Comparison of ENCODE assay signal across 9 cellular contexts in the genomic region with DNA sequence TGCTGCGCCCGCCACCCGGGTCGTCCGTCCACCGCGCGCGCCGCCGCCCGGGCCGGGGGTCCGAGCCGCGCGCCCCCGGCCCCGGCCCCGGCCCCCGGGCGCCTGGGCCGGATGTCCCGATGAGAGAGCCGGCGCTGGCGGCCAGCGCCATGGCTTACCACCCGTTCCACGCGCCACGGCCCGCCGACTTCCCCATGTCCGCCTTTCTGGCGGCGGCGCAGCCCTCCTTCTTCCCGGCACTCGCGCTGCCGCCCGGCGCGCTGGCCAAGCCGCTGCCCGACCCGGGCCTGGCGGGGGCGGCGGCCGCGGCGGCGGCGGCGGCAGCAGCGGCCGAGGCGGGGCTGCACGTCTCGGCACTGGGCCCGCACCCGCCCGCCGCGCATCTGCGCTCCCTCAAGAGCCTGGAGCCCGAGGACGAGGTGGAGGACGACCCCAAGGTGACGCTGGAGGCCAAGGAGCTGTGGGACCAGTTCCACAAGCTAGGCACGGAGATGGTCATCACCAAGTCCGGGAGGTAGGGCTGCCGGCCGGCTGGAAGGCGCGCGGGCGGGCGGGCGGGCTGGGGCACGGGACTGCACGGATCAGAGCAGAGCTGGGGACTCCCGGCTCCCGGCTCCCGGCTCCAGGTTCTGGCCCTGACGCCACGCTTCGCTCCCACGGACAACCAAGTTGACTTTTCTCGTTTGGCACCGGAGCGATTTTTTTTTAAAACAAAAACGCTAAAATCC. TPM values are rescaled to one million over a fixed set of nuclear protein-coding genes. Genes with fewer than 3 reads are reported as not detected.
DNase-seq lines count a peak whose midpoint lies in the region; ATAC-seq and TF ChIP-seq lines count a peak whose summit lies in the region.
"Had no signal": no experiment of that assay in that cellular context is flagged by ENCODE, and none has a peak within 500 bp of the region (broad histone marks: within the 10 kb centered on the region; RNA-seq: fewer than 3 reads in every experiment).

No MANE protein-coding gene starts in this region.

- no peak overlapping the region for H3K27ac ChIP-seq in HUES6 (ENCODE audit: low read depth, low read length)

- no peak for DNase-seq in AG10803 (ENCODE audit: low read depth)
- peak; percentile 93 to 98 for DNase-seq in T47D (ENCODE audit: low read depth in 1 of 2, low spot score in 1 of 2)
- peak; percentile 70 for DNase-seq in myocyte (ENCODE audit: low read depth)
- no peak for DNase-seq in ureter (ENCODE audit: low spot score)

- no peaks in the 10 kb centered on the region for H3K36me3 ChIP-seq in HUES6 (ENCODE audit: control insufficient read depth, insufficient read depth, low read length)

- no peak overlapping the region for H3K9ac ChIP-seq in HUES6 (ENCODE audit: low read length)

- peaks cover 99% of the 10 kb centered on the region for H3K27me3 ChIP-seq in HUES6 (ENCODE audit: control insufficient read depth, insufficient read depth, low read length)

- no peak for TF ChIP-seq CTCF in AG10803 (conservative IDR thresholded peaks at IDR 0.05; ENCODE audit: low read length)

- in situ Hi-C loops in T47D (cut with HindIII; ENCODE audit: low pct_unique_long_range_greater_than_20kb, low sequenced_read_pairs) = no loop called here

- H3K4me3 ChIP-seq in AG10803 (ENCODE audit: low read length) = peak overlapping the region; percentile 67
- peak overlapping the region; percentile 43; the same call in 1 of the 2 replicates for H3K4me3 ChIP-seq in HUES6 (ENCODE audit: low read depth, low read length)

- ATAC-seq in HG02588 (IDR thresholded peaks at IDR 0.05; ENCODE audit: unreplicated experiment) (no peak), GM21515 (IDR thresholded peaks at IDR 0.05; ENCODE audit: unreplicated experiment) (no peak), HG03095 (IDR thresholded peaks at IDR 0.05; ENCODE audit: unreplicated experiment) (no peak)
- ATAC-seq: HCT116 had no signal

- no peaks in the 10 kb centered on the region for H3K9me3 ChIP-seq in HUES6 (ENCODE audit: control insufficient read depth, insufficient read depth, low read depth, low read length)

- H3K4me1 ChIP-seq in HUES6 (ENCODE audit: control insufficient read depth, insufficient read depth, low read length) = peaks cover 38% of the 10 kb centered on the region

RNA-seq across cellular contexts. Expression of a gene that starts 0.6 kb away (rescaled TPM):
- total RNA-seq in myocyte = 6.5 and 7.7 TPM in 2 replicates
- 1.8 TPM for polyA plus RNA-seq in myocyte (2012)
- 266 TPM for total RNA-seq in ureter

RNA-seq across cellular contexts. Expression of a gene that starts 52.0 kb away (rescaled TPM):
- 0.35 and 0.78 TPM in 2 replicates for total RNA-seq in myocyte
- polyA plus RNA-seq in myocyte (2012) = 0.04 TPM
- not detected for total RNA-seq in ureter

Comparison
In these comparisons a context has a peak if more than half of its experiments do, and no peak if none do; other contexts are left out.
1. DNase-seq: peak in T47D (2 of 2) and myocyte (single experiment); none in AG10803 (single experiment) and ureter (single experiment).
2. RNA of a gene that starts 0.6 kb away (total RNA-seq): 266 TPM in ureter (single experiment); 6.5 to 7.7 TPM in myocyte; every median in the first group is over 10 times any median in the second.